In genomic region chr18:22826726-22827125, GRCh38 we compare ENCODE assay signal across 24 cellular contexts.
DNase-seq lines count a peak whose midpoint lies in the region; FAIRE-seq and TF ChIP-seq lines count a peak whose summit lies in the region.
"Had no signal": no experiment of that assay in that cellular context is flagged by ENCODE, and none has a peak within 500 bp of the region (broad histone marks: within the 10 kb centered on the region; RNA-seq: fewer than 3 reads in every experiment).

No MANE protein-coding gene starts in this region.

- H3K27me3 ChIP-seq in breast epithelium (no peaks in the 10 kb centered on the region), keratinocyte (ENCODE audit: control insufficient read depth, extremely low read depth, insufficient read depth, low read length) (no peaks in the 10 kb centered on the region)
- H3K27me3 ChIP-seq: neutrophil, tibial artery had no signal

- H3K36me3 Mint-ChIP-seq in immature natural killer cell, result no peaks in the 10 kb centered on the region
- no peaks in the 10 kb centered on the region for H3K36me3 Mint-ChIP-seq in activated CD4-positive, alpha-beta memory T cell treated with anti-CD3 and anti-CD28 coated beads for 36 hours
- H3K36me3 Mint-ChIP-seq: activated naive CD4-positive, alpha-beta T cell treated with anti-CD3 and anti-CD28 coated beads, Interleukin-2, amount 10 ng/mL, durations not matched to agents 7 days and 5 days had no signal

- no peak overlapping the region for H2AFZ ChIP-seq in keratinocyte (ENCODE audit: control insufficient read depth, low read length)

- peaks cover 3 to 10% (median 9%) of the 10 kb centered on the region in 3 donors for H3K27me3 Mint-ChIP-seq in immature natural killer cell (ENCODE audit: low read depth in 3 of 3)
- H3K27me3 Mint-ChIP-seq in activated CD4-positive, alpha-beta memory T cell treated with anti-CD3 and anti-CD28 coated beads for 36 hours, result peaks cover 17% of the 10 kb centered on the region

- no peaks in the 10 kb centered on the region for H3K4me1 ChIP-seq in breast epithelium
- H3K4me1 ChIP-seq in keratinocyte (ENCODE audit: control insufficient read depth, extremely low read depth, insufficient read depth, low read length), result peaks cover 63% of the 10 kb centered on the region
- H3K4me1 ChIP-seq: tibial artery had no signal

- dilution Hi-C loops in keratinocyte (cut with MboI; ENCODE audit: extremely low pct_ligation_motif_present, low sequenced_read_pairs), result no loop called here

- peak overlapping the region in 1 of 3 donors; percentile 10 for H3K4me3 ChIP-seq in breast epithelium
- no peak overlapping the region for H3K4me3 ChIP-seq in keratinocyte (ENCODE audit: control insufficient read depth in 2 of 3, extremely low read depth in 1 of 3, insufficient read depth in 2 of 3, low read depth in 1 of 3, low read length in 3 of 3)
- H3K4me3 ChIP-seq: BLaER1 treated with 17β-estradiol and CSF1 and Interleukin-3, amounts not matched to agents 10 nM and 100 nM; K562; tibial artery had no signal

- H3K9me3 ChIP-seq in breast epithelium (no peaks in the 10 kb centered on the region), keratinocyte (ENCODE audit: control insufficient read depth, low read depth, low read length) (no peaks in the 10 kb centered on the region)
- H3K9me3 ChIP-seq: tibial artery had no signal

- H4K20me1 ChIP-seq in keratinocyte (ENCODE audit: control insufficient read depth, extremely low read depth, insufficient read depth, low read length), result no peaks in the 10 kb centered on the region
- H4K20me1 ChIP-seq: BLaER1 treated with 17β-estradiol and CSF1 and Interleukin-3, amounts not matched to agents 10 nM and 100 nM had no signal

- CTCF ChIA-PET in activated CD4-positive, alpha-beta memory T cell treated with anti-CD3 and anti-CD28 coated beads for 36 hours (lab: Charles Lee), result no interaction called here

- no peaks in the 10 kb centered on the region for H3K9me1 ChIP-seq in keratinocyte (ENCODE audit: control insufficient read depth, extremely low read depth, insufficient read depth, low read length)

- peak; percentile 99 for FAIRE-seq in keratinocyte (lab: Jason Lieb, UNC)
- FAIRE-seq: K562 had no signal

- peaks cover 0 to under 1% (median 0%) of the 10 kb centered on the region in 6 donors for H3K9me3 Mint-ChIP-seq in immature natural killer cell
- no peaks in the 10 kb centered on the region for H3K9me3 Mint-ChIP-seq in activated CD4-positive, alpha-beta memory T cell treated with anti-CD3 and anti-CD28 coated beads for 36 hours
- H3K9me3 Mint-ChIP-seq: activated naive CD4-positive, alpha-beta T cell treated with anti-CD3 and anti-CD28 coated beads, Interleukin-2, amount 10 ng/mL, durations not matched to agents 7 days and 5 days; activated T-cell treated with anti-CD3 and anti-CD28 coated beads, Interleukin-2, amount 50 U/mL, for 72 hours had no signal

- no peaks in the 10 kb centered on the region for H3K79me2 ChIP-seq in keratinocyte (ENCODE audit: control insufficient read depth, insufficient read depth, low read length)

- POLR2A ChIA-PET in activated CD4-positive, alpha-beta memory T cell treated with anti-CD3 and anti-CD28 coated beads for 36 hours (lab: Charles Lee), result no interaction called here

- TF ChIP-seq POLR2A in breast epithelium (IDR thresholded peaks at IDR 0.05), result no peak

- H3K27ac Mint-ChIP-seq in immature natural killer cell, result no peak overlapping the region
- H3K27ac Mint-ChIP-seq in activated CD4-positive, alpha-beta memory T cell treated with anti-CD3 and anti-CD28 coated beads for 36 hours, result no peak overlapping the region
- H3K27ac Mint-ChIP-seq: activated naive CD4-positive, alpha-beta T cell treated with anti-CD3 and anti-CD28 coated beads, Interleukin-2, amount 10 ng/mL, durations not matched to agents 7 days and 5 days; activated T-cell treated with anti-CD3 and anti-CD28 coated beads, Interleukin-2, amount 50 U/mL, for 72 hours had no signal

- H3K27ac ChIP-seq in breast epithelium (peak overlapping the region; percentile 76 to 78), keratinocyte (ENCODE audit: control insufficient read depth, insufficient read depth, low read length) (peak overlapping the region; percentile 96), caudate nucleus (ENCODE audit: low read depth, low read length) (no peak overlapping the region)
- H3K27ac ChIP-seq: BLaER1 treated with 17β-estradiol and CSF1 and Interleukin-3, amounts not matched to agents 10 nM and 100 nM; neutrophil; tibial artery had no signal

- H3K9ac ChIP-seq in keratinocyte (ENCODE audit: control insufficient read depth, extremely low read depth, insufficient read depth, low read length), result peak overlapping the region; percentile 31
- H3K9ac ChIP-seq: BLaER1 treated with 17β-estradiol and CSF1 and Interleukin-3, amounts not matched to agents 10 nM and 100 nM had no signal

- H3K4me3 Mint-ChIP-seq in immature natural killer cell, result no peak overlapping the region
- no peak overlapping the region for H3K4me3 Mint-ChIP-seq in activated CD4-positive, alpha-beta memory T cell treated with anti-CD3 and anti-CD28 coated beads for 36 hours
- H3K4me3 Mint-ChIP-seq: activated naive CD4-positive, alpha-beta T cell treated with anti-CD3 and anti-CD28 coated beads, Interleukin-2, amount 10 ng/mL, durations not matched to agents 7 days and 5 days; activated T-cell treated with anti-CD3 and anti-CD28 coated beads, Interleukin-2, amount 50 U/mL, for 72 hours had no signal

- TF ChIP-seq CTCF in breast epithelium (IDR thresholded peaks at IDR 0.05), result no peak
- no peak for TF ChIP-seq CTCF in keratinocyte (optimal IDR thresholded peaks at IDR 0.05 in 1 of 3, IDR thresholded peaks at IDR 0.05 in 1 of 3, conservative IDR thresholded peaks at IDR 0.05 in 1 of 3; ENCODE audit: extremely low read depth in 1 of 3, insufficient read depth in 2 of 3, low read length in 3 of 3)

- peak overlapping the region; percentile 63 for H3K4me2 ChIP-seq in keratinocyte (ENCODE audit: control insufficient read depth, extremely low read depth, insufficient read depth, low read depth, low read length)

- intact Hi-C loops in breast epithelium (cut with DNase I; ENCODE audit: low total_unique reads), result no loop called here
- intact Hi-C loops in activated CD4-positive, alpha-beta memory T cell treated with anti-CD3 and anti-CD28 coated beads for 36 hours (cut with micrococcal nuclease), result no loop called here

- H3K4me1 Mint-ChIP-seq in immature natural killer cell, result no peaks in the 10 kb centered on the region
- H3K4me1 Mint-ChIP-seq in activated CD4-positive, alpha-beta memory T cell treated with anti-CD3 and anti-CD28 coated beads for 36 hours (ENCODE audit: low read depth), result peaks cover 1% of the 10 kb centered on the region
- H3K4me1 Mint-ChIP-seq: activated naive CD4-positive, alpha-beta T cell treated with anti-CD3 and anti-CD28 coated beads, Interleukin-2, amount 10 ng/mL, durations not matched to agents 7 days and 5 days had no signal

- DNase-seq in EH (ENCODE audit: low read depth) (peak; percentile 25), NCI-H226 (peak; percentile 97), breast epithelium (ENCODE audit: low spot score in 2 of 2) (peak in 1 of 2 donors; percentile 94), keratinocyte (ENCODE audit: low read depth, low spot score) (no peak), DMS114 treated with DMSO at 0.1 percent for 48 hours (lab: John Stamatoyannopoulos, UW; ENCODE audit: unreplicated experiment) (no peak), immature natural killer cell (no peak), caudate nucleus (lab: John Stamatoyannopoulos, UW) (no peak)
- no peak for DNase-seq in activated CD4-positive, alpha-beta memory T cell treated with anti-CD3 and anti-CD28 coated beads for 36 hours
- DNase-seq: activated CD4-positive, alpha-beta T cell treated with anti-CD3 and anti-CD28 coated beads for 4 hours; activated naive CD4-positive, alpha-beta T cell treated with anti-CD3 and anti-CD28 coated beads, Interleukin-2, amount 10 ng/mL, durations not matched to agents 7 days and 5 days; activated T-cell treated with anti-CD3 and anti-CD28 coated beads, Interleukin-2, amount 50 U/mL, for 72 hours; Caco-2; effector CD4-positive, alpha-beta T cell; HCEC 1CT; left cardiac atrium; NCI-H187; NCI-H345; NCI-H774; stimulated activated CD4-positive, alpha-beta T cell treated with anti-CD3 and anti-CD28 coated beads, Interleukin-2, amount 100 ng/mL, for 48 hours; stimulated activated naive CD4-positive, alpha-beta T cell; tibial artery had no signal

- H3K36me3 ChIP-seq in breast epithelium (no peaks in the 10 kb centered on the region), keratinocyte (ENCODE audit: control insufficient read depth in 2 of 2, extremely low read depth in 1 of 2, insufficient read depth in 2 of 2, low read length in 2 of 2) (no peaks in the 10 kb centered on the region)
- H3K36me3 ChIP-seq: BLaER1 treated with 17β-estradiol and CSF1 and Interleukin-3, amounts not matched to agents 10 nM and 100 nM; neutrophil; tibial artery had no signal

Comparison
In these comparisons a context has a peak if more than half of its experiments do, and no peak if none do; other contexts are left out.
1. DNase-seq: peak in EH (single experiment) and NCI-H226 (single experiment); none in keratinocyte (single experiment), DMS114 treated with DMSO at 0.1 percent for 48 hours (single experiment), immature natural killer cell (0 of 3), caudate nucleus (0 of 61) and activated CD4-positive, alpha-beta memory T cell treated with anti-CD3 and anti-CD28 coated beads for 36 hours (single experiment).